8 cellular contexts compared by ENCODE assay signal in the genomic region with DNA sequence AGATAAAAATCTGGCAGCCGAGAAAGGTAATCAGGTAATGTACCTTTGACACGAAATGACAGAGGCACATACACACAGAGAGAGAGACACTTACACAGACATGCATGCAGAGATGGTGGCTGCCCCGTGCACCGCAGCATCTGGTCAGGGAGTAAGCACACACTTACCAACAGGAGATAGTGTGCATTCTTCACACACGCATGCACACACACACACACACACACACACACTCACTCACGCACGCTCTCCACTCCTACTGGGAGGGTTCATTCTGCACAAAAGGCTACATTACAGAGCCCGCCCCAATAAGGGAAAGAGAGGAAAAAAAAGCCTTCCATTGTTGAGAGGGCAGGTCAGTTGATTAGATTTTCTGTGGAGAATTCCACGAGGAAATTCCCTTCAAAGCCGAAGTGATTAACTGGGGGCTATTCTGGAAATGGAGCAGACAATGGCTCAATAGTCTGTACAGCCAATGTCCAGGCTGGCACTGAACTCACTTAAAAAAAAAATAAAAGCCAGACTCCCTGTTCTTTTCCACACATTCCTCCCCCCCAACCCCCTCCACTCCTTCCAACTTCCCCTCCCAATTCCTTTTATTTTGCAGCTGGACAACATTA. TPM values are rescaled to one million over a fixed set of nuclear protein-coding genes. Genes with fewer than 3 reads are reported as not detected.
DNase-seq lines count a peak whose midpoint lies in the region; ATAC-seq and TF ChIP-seq lines count a peak whose summit lies in the region.

No MANE protein-coding gene starts in this region.

- in situ Hi-C loops in HAP-1 (cut with MboI; ENCODE audit: low sequenced_read_pairs): no loop called here

- H3K27me3 ChIP-seq in HAP-1 (ENCODE audit: low read depth) (no peaks in the 10 kb centered on the region), left ventricle myocardium inferior (ENCODE audit: low read depth) (peaks cover 38% of the 10 kb centered on the region), prostate gland (replicated peaks; ENCODE audit: insufficient read depth) (no peaks in the 10 kb centered on the region)

- H3K4me3 ChIP-seq in HAP-1 (peak overlapping the region; percentile 39), left ventricle myocardium inferior (peak overlapping the region; percentile 61), prostate gland (peak overlapping the region; percentile 12 to 15)

- ATAC-seq in HG03039 (IDR thresholded peaks at IDR 0.05; ENCODE audit: unreplicated experiment) (no peak), GM18517 (IDR thresholded peaks at IDR 0.05; ENCODE audit: unreplicated experiment) (no peak)

- no peak for TF ChIP-seq CTCF in left ventricle myocardium inferior (IDR thresholded peaks at IDR 0.05; ENCODE audit: borderline replicate concordance)
- no peak for TF ChIP-seq CTCF in prostate gland (IDR thresholded peaks at IDR 0.05)

- peak overlapping the region; percentile 20 for H3K27ac ChIP-seq in left ventricle myocardium inferior (replicated peaks)
- H3K27ac ChIP-seq in prostate gland: no peak overlapping the region

- no peak for TF ChIP-seq POLR2A in prostate gland (IDR thresholded peaks at IDR 0.05)

- 19% methylated on average over 10 of the region's 10 CpGs for WGBS in prostate gland

- intact Hi-C loops in left ventricle myocardium inferior (cut with micrococcal nuclease): no loop called here
- intact Hi-C loops in prostate gland (cut with DNase I): no loop called here

- H3K4me1 ChIP-seq in HAP-1 (peaks cover 21% of the 10 kb centered on the region), left ventricle myocardium inferior (peaks cover 11% of the 10 kb centered on the region), prostate gland (replicated peaks) (no peaks in the 10 kb centered on the region)

- H3K36me3 ChIP-seq in HAP-1 (replicated peaks): no peaks in the 10 kb centered on the region
- H3K36me3 ChIP-seq in left ventricle myocardium inferior: no peaks in the 10 kb centered on the region
- H3K36me3 ChIP-seq in prostate gland: no peaks in the 10 kb centered on the region

- no peaks in the 10 kb centered on the region for H3K9me3 ChIP-seq in HAP-1
- H3K9me3 ChIP-seq in left ventricle myocardium inferior (replicated peaks): no peaks in the 10 kb centered on the region
- H3K9me3 ChIP-seq in prostate gland: no peaks in the 10 kb centered on the region

- DNase-seq in HAP-1 (ENCODE audit: low spot score in 2 of 2) (peak in 1 of 2 experiments; percentile 52), SW480 (ENCODE audit: low spot score) (peak; percentile 73), left ventricle myocardium inferior (no peak), prostate gland (ENCODE audit: low spot score) (no peak), GM19240 (ENCODE audit: insufficient read length, low spot score) (no peak), dedifferentiated amniotic fluid mesenchymal stem cell (ENCODE audit: extremely low spot score) (no peak)

RNA-seq across cellular contexts. Expression of a gene that starts 1.4 kb away (rescaled TPM):
- total RNA-seq in left ventricle myocardium inferior (2.9 TPM), prostate gland (1 to 10 TPM; 3.7 to 7.8 TPM)
